Comparison of ENCODE assay signal across 8 cellular contexts in the genomic region with DNA sequence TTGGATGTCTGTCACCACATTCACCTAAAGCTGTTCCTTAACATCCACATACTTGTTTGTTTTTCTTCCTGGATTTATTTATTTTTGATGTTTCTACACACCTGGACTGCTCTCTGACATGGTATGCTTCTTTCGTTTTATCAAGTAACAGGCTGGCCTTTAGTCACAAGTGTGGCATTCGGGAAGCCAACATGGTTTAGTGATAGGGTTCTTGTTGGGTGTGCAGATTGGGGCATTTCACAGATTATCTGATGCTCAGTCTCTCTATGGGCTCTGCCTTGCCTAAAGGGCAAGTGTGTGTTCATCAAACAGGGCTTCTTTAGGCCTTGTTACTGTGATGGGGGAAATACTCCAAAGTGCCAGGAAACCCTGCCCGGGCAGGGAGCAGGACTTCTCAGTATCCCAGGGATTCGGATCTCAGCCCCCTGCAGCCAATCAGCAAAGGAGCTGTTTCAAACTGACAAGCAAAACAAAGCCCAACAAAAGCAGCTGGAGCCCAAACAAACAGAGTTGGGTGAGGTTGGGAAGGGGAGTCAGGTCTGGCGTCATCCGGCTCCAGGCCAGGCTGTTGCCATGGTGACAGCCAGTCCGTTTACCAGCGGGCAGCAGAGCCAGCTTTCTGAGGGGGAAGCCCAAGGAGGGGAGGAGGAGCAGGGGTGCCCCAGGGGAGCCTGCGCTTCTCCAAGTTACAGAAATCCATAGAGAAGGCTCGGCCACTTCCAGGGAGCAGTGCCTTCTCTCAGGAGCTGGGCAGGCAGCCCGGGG. TPM values are rescaled to one million over a fixed set of nuclear protein-coding genes. Genes with fewer than 3 reads are reported as not detected.
DNase-seq lines count a peak whose midpoint lies in the region; ATAC-seq and TF ChIP-seq lines count a peak whose summit lies in the region.

No MANE protein-coding gene starts in this region.

- in situ Hi-C loops in mammary epithelial cell (cut with MboI; ENCODE audit: low sequenced_read_pairs in 2 of 2), result loop anchor here (5.0 to 25.0 kb wide), 2 partner anchors 252 to 398 kb away; partner anchors contain the start of gene RPS6KL1 (in 2 of the 2)

- no peaks in the 10 kb centered on the region for H3K36me3 Mint-ChIP-seq in activated naive CD8-positive, alpha-beta T cell treated with anti-CD3 and anti-CD28 coated beads, Interleukin-2, amount 50 U/mL, for 24 hours (ENCODE audit: low read depth)

- H3K4me3 Mint-ChIP-seq in activated naive CD8-positive, alpha-beta T cell treated with anti-CD3 and anti-CD28 coated beads, Interleukin-2, amount 50 U/mL, for 24 hours, result no peak overlapping the region

- intact Hi-C loops in mammary epithelial cell (cut with micrococcal nuclease), result no loop called here

- H3K27me3 ChIP-seq in mammary epithelial cell (ENCODE audit: insufficient read depth, low read length) (no peaks in the 10 kb centered on the region), skeletal muscle tissue (ENCODE audit: control insufficient read depth in 3 of 3, insufficient read depth in 3 of 3, low read length in 3 of 3) (no peaks in the 10 kb centered on the region)

- H3K27ac ChIP-seq in mammary epithelial cell (ENCODE audit: insufficient read depth, low read depth, low read length) (no peak overlapping the region), skeletal muscle tissue (ENCODE audit: low read depth, low read length) (peak overlapping the region; percentile 70)

- H3K36me3 ChIP-seq in mammary epithelial cell (ENCODE audit: insufficient read depth, low read length), result no peaks in the 10 kb centered on the region
- no peaks in the 10 kb centered on the region for H3K36me3 ChIP-seq in skeletal muscle tissue (ENCODE audit: control insufficient read depth in 3 of 3, insufficient read depth in 3 of 3, low read length in 3 of 3)

- H2AFZ ChIP-seq in mammary epithelial cell (ENCODE audit: low read depth, low read length), result peak overlapping the region; percentile 50

- H3K79me2 ChIP-seq in mammary epithelial cell (ENCODE audit: insufficient read depth, low read length), result no peaks in the 10 kb centered on the region

- no peaks in the 10 kb centered on the region for H4K20me1 ChIP-seq in mammary epithelial cell (ENCODE audit: insufficient read depth, low read length)

- peaks cover 1% of the 10 kb centered on the region for H3K27me3 Mint-ChIP-seq in activated naive CD8-positive, alpha-beta T cell treated with anti-CD3 and anti-CD28 coated beads, Interleukin-2, amount 50 U/mL, for 24 hours

- CTCF ChIA-PET in mammary epithelial cell (lab: Charles Lee; ENCODE audit: low non-redundant PET), result interaction anchor here (0.6 kb wide), 1 partner anchor 178 kb away, joined by 3 read pairs; no protein-coding TSS in a partner anchor

- H3K9me3 ChIP-seq in mammary epithelial cell (replicated peaks; ENCODE audit: insufficient read depth, low read length) (no peaks in the 10 kb centered on the region), skeletal muscle tissue (ENCODE audit: control insufficient read depth in 3 of 3, low read length in 3 of 3) (no peaks in the 10 kb centered on the region)

- 32% methylated on average over 11 of the region's 11 CpGs for WGBS in mammary epithelial cell (ENCODE audit: low coverage, missing lambda C conversion rate)

- no TSS peak for BruUV-seq in mammary epithelial cell (replicated peaks; lab: Mats Ljungman, UMichigan)

- H3K9me3 Mint-ChIP-seq in activated naive CD8-positive, alpha-beta T cell treated with anti-CD3 and anti-CD28 coated beads, Interleukin-2, amount 50 U/mL, for 24 hours, result no peaks in the 10 kb centered on the region

- H3K4me3 ChIP-seq in mammary epithelial cell (replicated peaks in 1 of 3; ENCODE audit: insufficient read depth in 1 of 3, low read depth in 2 of 3, low read length in 3 of 3), result no peak overlapping the region
- H3K4me3 ChIP-seq in skeletal muscle tissue (ENCODE audit: low read length in 3 of 3), result no peak overlapping the region

- no peak for ATAC-seq in activated naive CD8-positive, alpha-beta T cell treated with anti-CD3 and anti-CD28 coated beads, Interleukin-2, amount 50 U/mL, for 24 hours
- ATAC-seq in HG03139 (IDR thresholded peaks at IDR 0.05; ENCODE audit: unreplicated experiment), result no peak

- TF ChIP-seq CTCF in mammary epithelial cell (conservative IDR thresholded peaks at IDR 0.05 in 1 of 2, IDR thresholded peaks at IDR 0.05 in 1 of 2; ENCODE audit: extremely low read depth in 1 of 2, insufficient read depth in 1 of 2, low read depth in 1 of 2, low read length in 2 of 2), result no peak

- no peaks in the 10 kb centered on the region for H3K4me1 ChIP-seq in mammary epithelial cell (ENCODE audit: insufficient read depth, low read length)
- H3K4me1 ChIP-seq in skeletal muscle tissue (ENCODE audit: control insufficient read depth in 3 of 3, insufficient read depth in 3 of 3, low read length in 3 of 3), result peaks cover 21 to 32% (median 24%) of the 10 kb centered on the region in 3 donors

- no peaks in the 10 kb centered on the region for H3K4me1 Mint-ChIP-seq in activated naive CD8-positive, alpha-beta T cell treated with anti-CD3 and anti-CD28 coated beads, Interleukin-2, amount 50 U/mL, for 24 hours

- DNase-seq in NCI-H748 (lab: John Stamatoyannopoulos, UW; ENCODE audit: unreplicated experiment) (peak; percentile 77), NCI-H748 treated with DMSO at 0.1 percent for 48 hours (lab: John Stamatoyannopoulos, UW) (no peak), mammary epithelial cell (peak; percentile 46), iris pigment epithelial cell (ENCODE audit: low read depth) (peak; percentile 76)
- no peak for DNase-seq in activated naive CD8-positive, alpha-beta T cell treated with anti-CD3 and anti-CD28 coated beads, Interleukin-2, amount 50 U/mL, for 24 hours
- no peak for DNase-seq in activated CD8-positive, alpha-beta memory T cell treated with anti-CD3 and anti-CD28 coated beads, Interleukin-2, amount 50 U/mL, for 48 hours

- no peak overlapping the region for H3K4me2 ChIP-seq in mammary epithelial cell (ENCODE audit: insufficient read depth, low read depth, low read length)

- dilution Hi-C loops in mammary epithelial cell (cut with HindIII; ENCODE audit: low sequenced_read_pairs), result loop anchor here (5.0 kb wide), 1 partner anchor 57 kb away; no protein-coding TSS in a partner anchor

- H3K9ac ChIP-seq in mammary epithelial cell (ENCODE audit: insufficient read depth, low read length) (no peak overlapping the region), skeletal muscle tissue (ENCODE audit: low read depth in 1 of 3, low read length in 3 of 3) (peak overlapping the region in 2 of 3 donors; percentile 40 to 47)

- no peak overlapping the region for H3K27ac Mint-ChIP-seq in activated naive CD8-positive, alpha-beta T cell treated with anti-CD3 and anti-CD28 coated beads, Interleukin-2, amount 50 U/mL, for 24 hours

RNA-seq across cellular contexts. Expression of gene FOS, which starts 31.8 kb away (rescaled TPM):
- total RNA-seq in mammary epithelial cell (100 to 1,000 TPM in 1 of 2 donors, 10 to 100 TPM in 1; 78.5 to 204 TPM), skeletal muscle tissue (134 TPM)
- 89.9 TPM for polyA plus RNA-seq in mammary epithelial cell
- polyA minus RNA-seq in mammary epithelial cell, result 233 TPM

Comparison
In these comparisons a context has a peak if more than half of its experiments do, and no peak if none do; other contexts are left out.
1. DNase-seq: peak in NCI-H748 (single experiment), mammary epithelial cell (single experiment) and iris pigment epithelial cell (single experiment); none in NCI-H748 treated with DMSO at 0.1 percent for 48 hours (single experiment), activated naive CD8-positive, alpha-beta T cell treated with anti-CD3 and anti-CD28 coated beads, Interleukin-2, amount 50 U/mL, for 24 hours (single experiment) and activated CD8-positive, alpha-beta memory T cell treated with anti-CD3 and anti-CD28 coated beads, Interleukin-2, amount 50 U/mL, for 48 hours (single experiment).